ENCODE assay signal across 12 cellular contexts in the genomic region with DNA sequence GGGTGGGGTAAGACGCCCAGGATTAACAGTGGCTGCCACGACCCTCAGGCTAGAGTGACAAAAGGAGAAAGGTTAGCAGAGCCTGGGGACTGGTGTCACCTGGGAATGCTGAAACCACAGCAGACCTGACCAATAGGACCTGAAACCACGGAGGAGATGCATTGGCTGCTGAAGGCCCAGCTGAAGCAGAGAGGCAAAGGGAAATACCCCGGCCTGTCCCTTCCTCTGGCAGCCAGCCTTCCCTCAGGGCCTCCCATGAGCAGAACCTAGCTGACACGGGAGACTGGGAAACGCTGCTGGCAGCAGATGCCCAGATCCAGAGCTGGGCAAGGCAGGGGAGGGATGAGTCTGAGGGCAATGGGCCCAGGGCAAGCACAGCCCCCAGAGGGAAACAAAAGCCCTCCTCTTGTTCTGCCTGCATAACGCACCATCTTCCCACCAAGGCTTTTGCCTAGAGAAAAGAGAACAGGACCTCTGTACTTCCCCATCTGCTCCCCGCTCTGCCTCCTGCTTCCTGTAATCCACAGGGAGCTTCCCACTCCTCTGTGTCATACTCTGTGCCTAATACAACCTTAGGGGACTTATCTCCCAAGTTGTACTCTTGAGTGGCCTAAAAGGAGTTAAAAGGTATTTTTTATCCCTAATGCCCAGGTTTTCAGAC.
DNase-seq lines count a peak whose midpoint lies in the region; ATAC-seq and TF ChIP-seq lines count a peak whose summit lies in the region.
"Had no signal": no experiment of that assay in that cellular context is flagged by ENCODE, and none has a peak within 500 bp of the region (broad histone marks: within the 10 kb centered on the region; RNA-seq: fewer than 3 reads in every experiment).

No MANE protein-coding gene starts in this region.

- no peak for DNase-seq in stimulated activated effector memory CD8-positive, alpha-beta T cell treated with anti-CD3 and anti-CD28 coated beads, Interleukin-12 subunit alpha, Interleukin-12 subunit beta, amount 100 ng/mL, for 72 hours (ENCODE audit: low spot score in 2 of 2)
- DNase-seq in left lung (no peak), COR-L47 (lab: John Stamatoyannopoulos, UW) (no peak)
- DNase-seq: activated T-cell treated with anti-CD3 and anti-CD28 coated beads for 4 hours, HCEC 1CT, NCI-H1417 treated with DMSO at 0.1 percent for 48 hours, NCI-H526 treated with DMSO at 0.1 percent for 48 hours, right cardiac atrium had no signal

- H3K9me3 ChIP-seq in left lung = no peaks in the 10 kb centered on the region

- H3K36me3 ChIP-seq in left lung = no peaks in the 10 kb centered on the region

- no peak overlapping the region for H3K27ac Mint-ChIP-seq in stimulated activated effector memory CD8-positive, alpha-beta T cell treated with anti-CD3 and anti-CD28 coated beads, Interleukin-12 subunit alpha, Interleukin-12 subunit beta, amount 100 ng/mL, for 72 hours

- no peaks in the 10 kb centered on the region for H3K4me1 Mint-ChIP-seq in stimulated activated effector memory CD8-positive, alpha-beta T cell treated with anti-CD3 and anti-CD28 coated beads, Interleukin-12 subunit alpha, Interleukin-12 subunit beta, amount 100 ng/mL, for 72 hours

- H3K27me3 ChIP-seq in left lung = no peaks in the 10 kb centered on the region

- intact Hi-C loops in left lung (cut with DNase I) = no loop called here

- no peaks in the 10 kb centered on the region for H3K9me3 Mint-ChIP-seq in stimulated activated effector memory CD8-positive, alpha-beta T cell treated with anti-CD3 and anti-CD28 coated beads, Interleukin-12 subunit alpha, Interleukin-12 subunit beta, amount 100 ng/mL, for 72 hours

- H3K4me3 ChIP-seq in left lung = no peak overlapping the region

- TF ChIP-seq CTCF in left lung (IDR thresholded peaks at IDR 0.05) = no peak

- ATAC-seq in GM19025 (IDR thresholded peaks at IDR 0.05; ENCODE audit: low read depth, unreplicated experiment) = peak; percentile 8
- ATAC-seq in GM21723 (IDR thresholded peaks at IDR 0.05; ENCODE audit: unreplicated experiment) = peak; percentile 46
- ATAC-seq in HG03196 (IDR thresholded peaks at IDR 0.05; ENCODE audit: unreplicated experiment) = peak; percentile 42
- peak; percentile 35 for ATAC-seq in stimulated activated effector memory CD8-positive, alpha-beta T cell treated with anti-CD3 and anti-CD28 coated beads, Interleukin-12 subunit alpha, Interleukin-12 subunit beta, amount 100 ng/mL, for 72 hours
- ATAC-seq in left lung = no peak
- no peak for ATAC-seq in esophagus mucosa
- ATAC-seq: right cardiac atrium had no signal

- H3K4me3 Mint-ChIP-seq in stimulated activated effector memory CD8-positive, alpha-beta T cell treated with anti-CD3 and anti-CD28 coated beads, Interleukin-12 subunit alpha, Interleukin-12 subunit beta, amount 100 ng/mL, for 72 hours = no peak overlapping the region

- H3K36me3 Mint-ChIP-seq in stimulated activated effector memory CD8-positive, alpha-beta T cell treated with anti-CD3 and anti-CD28 coated beads, Interleukin-12 subunit alpha, Interleukin-12 subunit beta, amount 100 ng/mL, for 72 hours = no peaks in the 10 kb centered on the region

- H3K4me1 ChIP-seq in left lung = peaks cover 0 to 3% of the 10 kb centered on the region in 2 donors

- no peak overlapping the region for H3K27ac ChIP-seq in left lung

Comparison
In these comparisons a context has a peak if more than half of its experiments do, and no peak if none do; other contexts are left out.
1. ATAC-seq: peak in GM19025 (single experiment), GM21723 (single experiment), HG03196 (single experiment) and stimulated activated effector memory CD8-positive, alpha-beta T cell treated with anti-CD3 and anti-CD28 coated beads, Interleukin-12 subunit alpha, Interleukin-12 subunit beta, amount 100 ng/mL, for 72 hours (single experiment); none in left lung (single experiment) and esophagus mucosa (single experiment).